In genomic region chr1:90358448-90358847, GRCh38 we compare ENCODE assay signal across 18 cellular contexts.
"Had no signal": no experiment of that assay in that cellular context is flagged by ENCODE, and none has a peak within 500 bp of the region (broad histone marks: within the 10 kb centered on the region; RNA-seq: fewer than 3 reads in every experiment).

No MANE protein-coding gene starts in this region.

- H3K27ac Mint-ChIP-seq: activated T-helper 1 cell treated with anti-CD3 and anti-CD28 coated beads, Interleukin-12 subunit alpha, Interleukin-12 subunit beta, Interleukin-2, Interleukin-4 antibody, amounts not matched to agents 30 ng/mL and 10 ng/mL and 1 ng/mL, durations not matched to agents 14 hours and 24 hours and 36 hours; naive B cell; WTC11 had no signal

- FAIRE-seq: pancreas, TTC549 had no signal

- H3K27ac ChIP-seq: brain microvascular endothelial cell, coronary artery, left lung, pancreas, sigmoid colon, stomach, thoracic aorta had no signal

- ATAC-seq: esophagus mucosa, left lung, WTC11 had no signal

- H3K9me3 Mint-ChIP-seq: activated T-helper 1 cell treated with anti-CD3 and anti-CD28 coated beads, Interleukin-12 subunit alpha, Interleukin-12 subunit beta, Interleukin-2, Interleukin-4 antibody, amounts not matched to agents 30 ng/mL and 10 ng/mL and 1 ng/mL, durations not matched to agents 14 hours and 24 hours and 36 hours; central memory CD8-positive, alpha-beta T cell; WTC11 had no signal

- H3K4me3 Mint-ChIP-seq: activated T-helper 1 cell treated with anti-CD3 and anti-CD28 coated beads, Interleukin-12 subunit alpha, Interleukin-12 subunit beta, Interleukin-2, Interleukin-4 antibody, amounts not matched to agents 30 ng/mL and 10 ng/mL and 1 ng/mL, durations not matched to agents 14 hours and 24 hours and 36 hours; central memory CD8-positive, alpha-beta T cell; naive B cell; WTC11 had no signal

- H3K36me3 Mint-ChIP-seq: naive B cell, WTC11 had no signal

- H3K27me3 ChIP-seq: brain microvascular endothelial cell, left lung, pancreas, stomach had no signal

- H3K4me1 Mint-ChIP-seq: central memory CD8-positive, alpha-beta T cell; naive B cell had no signal

- H3K9me3 ChIP-seq: left lung, pancreas, sigmoid colon, stomach, thoracic aorta had no signal

- H3K36me3 ChIP-seq: brain microvascular endothelial cell, left lung, pancreas, sigmoid colon, stomach, thoracic aorta had no signal

- DNase-seq: activated CD4-positive, alpha-beta T cell treated with anti-CD3 and anti-CD28 coated beads for 48 hours; activated CD8-positive, alpha-beta memory T cell treated with anti-CD3 and anti-CD28 coated beads for 24 hours; anterior cingulate cortex; brain microvascular endothelial cell; hippocampal formation; left lung; naive B cell; pancreas; sigmoid colon; stimulated activated CD4-positive, alpha-beta T cell treated with anti-CD3 and anti-CD28 coated beads, Interleukin-2, amount 100 ng/mL, for 24 hours; stomach had no signal

- H3K4me1 ChIP-seq: left lung, pancreas, sigmoid colon, stomach had no signal

- H3K4me3 ChIP-seq: coronary artery, left lung, pancreas, sigmoid colon, stomach, thoracic aorta had no signal
